8 cellular contexts compared by ENCODE assay signal in genomic region chr1:162560303-162561036, GRCh38. TPM values are rescaled to one million over a fixed set of nuclear protein-coding genes. Genes with fewer than 3 reads are reported as not detected.
A peak's percentile ranks its signal among the peaks of the same experiment; 100 is the strongest.
DNase-seq lines count a peak whose midpoint lies in the region; ATAC-seq and TF ChIP-seq lines count a peak whose summit lies in the region.

No MANE protein-coding gene starts in this region.

- intact Hi-C loops in activated CD8-positive, alpha-beta T cell treated with anti-CD3 and anti-CD28 coated beads for 36 hours (cut with micrococcal nuclease) = loop anchor here (5.0 kb wide), 1 partner anchor 63 kb away; the partner anchor contains the start of gene UHMK1
- intact Hi-C loops in left ventricle myocardium inferior (cut with micrococcal nuclease) = no loop called here

- H3K9ac ChIP-seq in skeletal muscle satellite cell (ENCODE audit: low read depth, low read length) = peak overlapping the region; percentile 94

- H3K4me1 ChIP-seq in left ventricle myocardium inferior = peaks cover 56% of the 10 kb centered on the region
- H3K4me1 ChIP-seq in skeletal muscle satellite cell (ENCODE audit: control insufficient read depth, insufficient read depth, low read length) = peaks cover 29% of the 10 kb centered on the region

- no peak for ATAC-seq in activated CD8-positive, alpha-beta T cell treated with anti-CD3 and anti-CD28 coated beads for 36 hours
- ATAC-seq in GM21367 (IDR thresholded peaks at IDR 0.05; ENCODE audit: unreplicated experiment) = no peak

- H3K36me3 ChIP-seq in left ventricle myocardium inferior = no peaks in the 10 kb centered on the region
- peaks cover 3% of the 10 kb centered on the region for H3K36me3 ChIP-seq in skeletal muscle satellite cell (ENCODE audit: insufficient read depth, low read length)

- POLR2A ChIA-PET in activated CD8-positive, alpha-beta T cell treated with anti-CD3 and anti-CD28 coated beads for 36 hours (lab: Charles Lee) = interaction anchor here (0.7 to 1.5 kb wide), 2 partner anchors 14 to 17 kb away, joined by 3 to 4 read pairs; no protein-coding TSS in a partner anchor

- TF ChIP-seq CTCF in activated CD8-positive, alpha-beta T cell treated with anti-CD3 and anti-CD28 coated beads for 36 hours (IDR thresholded peaks at IDR 0.05) = no peak
- TF ChIP-seq CTCF in left ventricle myocardium inferior (IDR thresholded peaks at IDR 0.05; ENCODE audit: borderline replicate concordance) = no peak

- H3K4me3 Mint-ChIP-seq in activated CD8-positive, alpha-beta T cell treated with anti-CD3 and anti-CD28 coated beads for 36 hours = peak overlapping the region; percentile 91

- no peaks in the 10 kb centered on the region for H3K27me3 Mint-ChIP-seq in activated CD8-positive, alpha-beta T cell treated with anti-CD3 and anti-CD28 coated beads for 36 hours

- H3K27ac Mint-ChIP-seq in activated CD8-positive, alpha-beta T cell treated with anti-CD3 and anti-CD28 coated beads for 36 hours = peak overlapping the region; percentile 95

- H3K4me2 ChIP-seq in skeletal muscle satellite cell (ENCODE audit: low read length) = peak overlapping the region; percentile 95

- H3K4me3 ChIP-seq in left ventricle myocardium inferior (peak overlapping the region; percentile 89), skeletal muscle satellite cell (ENCODE audit: low read length) (peak overlapping the region; percentile 83)

- H3K27ac ChIP-seq in left ventricle myocardium inferior (replicated peaks) = peak overlapping the region; percentile 99

- no peaks in the 10 kb centered on the region for H3K9me3 Mint-ChIP-seq in activated CD8-positive, alpha-beta T cell treated with anti-CD3 and anti-CD28 coated beads for 36 hours

- DNase-seq in NCI-H1417 (lab: John Stamatoyannopoulos, UW) (peak in 2 of 3 experiments; percentile 43 to 64), NCI-H1417 treated with DMSO at 0.1 percent for 48 hours (lab: John Stamatoyannopoulos, UW) (no peak), left ventricle myocardium inferior (no peak), dermis blood vessel endothelial cell (no peak), ACHN (no peak)
- DNase-seq in activated CD8-positive, alpha-beta T cell treated with anti-CD3 and anti-CD28 coated beads for 36 hours = peak; percentile 36

- CTCF ChIA-PET in activated CD8-positive, alpha-beta T cell treated with anti-CD3 and anti-CD28 coated beads for 36 hours (lab: Charles Lee) = interaction anchor here (0.9 kb wide), 1 partner anchor 60 kb away, joined by 3 read pairs; no protein-coding TSS in a partner anchor

- H3K27me3 ChIP-seq in left ventricle myocardium inferior (ENCODE audit: low read depth) = no peaks in the 10 kb centered on the region
- H3K27me3 ChIP-seq in skeletal muscle satellite cell (ENCODE audit: control insufficient read depth, insufficient read depth, low read length) = no peaks in the 10 kb centered on the region

- in situ Hi-C loops in ACHN (cut with HindIII; ENCODE audit: low pct_ligation_motif_present, low pct_unique_long_range_greater_than_20kb, low sequenced_read_pairs) = no loop called here

- H3K36me3 Mint-ChIP-seq in activated CD8-positive, alpha-beta T cell treated with anti-CD3 and anti-CD28 coated beads for 36 hours (ENCODE audit: low read depth) = no peaks in the 10 kb centered on the region

- H3K9me3 ChIP-seq in left ventricle myocardium inferior (replicated peaks) (no peaks in the 10 kb centered on the region), skeletal muscle satellite cell (replicated peaks; ENCODE audit: low read length) (no peaks in the 10 kb centered on the region)

- peaks cover 40% of the 10 kb centered on the region for H3K4me1 Mint-ChIP-seq in activated CD8-positive, alpha-beta T cell treated with anti-CD3 and anti-CD28 coated beads for 36 hours (ENCODE audit: low read depth)

RNA-seq across cellular contexts. Expression of gene UAP1, which starts 1.1 kb away (rescaled TPM):
- 10 to 100 TPM; 37.9 to 40.6 TPM for total RNA-seq in activated CD8-positive, alpha-beta T cell treated with anti-CD3 and anti-CD28 coated beads for 36 hours
- total RNA-seq in left ventricle myocardium inferior (26.5 TPM), dermis blood vessel endothelial cell (66.2 and 72.1 TPM in 2 replicates)
- total RNA-seq in skeletal muscle satellite cell (2012; rRNA removed) = 213 and 247 TPM in 2 replicates

Comparison
In these comparisons a context has a peak if more than half of its experiments do, and no peak if none do; other contexts are left out.
1. DNase-seq: peak in NCI-H1417 (2 of 3) and activated CD8-positive, alpha-beta T cell treated with anti-CD3 and anti-CD28 coated beads for 36 hours (single experiment); none in NCI-H1417 treated with DMSO at 0.1 percent for 48 hours (single experiment), left ventricle myocardium inferior (single experiment), dermis blood vessel endothelial cell (single experiment) and ACHN (single experiment).